Comparison of ENCODE assay signal across 29 cellular contexts in genomic region chr2:37224063-37224462, GRCh38. TPM values are rescaled to one million over a fixed set of nuclear protein-coding genes. Genes with fewer than 3 reads are reported as not detected.
DNase-seq lines count a peak whose midpoint lies in the region; ATAC-seq and TF ChIP-seq lines count a peak whose summit lies in the region.
"Had no signal": no experiment of that assay in that cellular context is flagged by ENCODE, and none has a peak within 500 bp of the region (broad histone marks: within the 10 kb centered on the region; RNA-seq: fewer than 3 reads in every experiment).

No MANE protein-coding gene starts in this region.

- no peak overlapping the region for H2AFZ ChIP-seq in GM23248

- in situ Hi-C loops in GM23248 (cut with MboI) = no loop called here

- H3K4me1 Mint-ChIP-seq in activated CD4-positive, alpha-beta T cell treated with anti-CD3 and anti-CD28 coated beads for 36 hours = peaks cover 66% of the 10 kb centered on the region

- H3K27ac ChIP-seq in GM23248 = no peak overlapping the region
- H3K27ac ChIP-seq: dorsolateral prefrontal cortex, epithelial cell of prostate, heart right ventricle, left lung, testis, vagina had no signal

- intact Hi-C loops in activated CD4-positive, alpha-beta T cell treated with anti-CD3 and anti-CD28 coated beads for 36 hours (cut with DNase I, micrococcal nuclease) = no loop called here

- peaks cover 5% of the 10 kb centered on the region; the same call in 1 of the 2 replicates for H4K20me1 ChIP-seq in GM23248 (ENCODE audit: insufficient read depth)

- H3K36me3 Mint-ChIP-seq in activated CD4-positive, alpha-beta T cell treated with anti-CD3 and anti-CD28 coated beads for 36 hours (ENCODE audit: low read depth) = peaks cover 78% of the 10 kb centered on the region

- TF ChIP-seq POLR2A in NB4 (IDR thresholded peaks at IDR 0.05; ENCODE audit: extremely low read depth, insufficient read length) = no peak

- H3K79me2 ChIP-seq in GM23248 (ENCODE audit: insufficient read depth) = peaks cover 71% of the 10 kb centered on the region

- 0 out of 2 replicates have a peak, but pooled peaks cover under 1% of the 10 kb centered on the region for H3K4me1 ChIP-seq in GM23248 (ENCODE audit: insufficient read depth)
- H3K4me1 ChIP-seq: testis had no signal

- H3K4me2 ChIP-seq in GM23248 (ENCODE audit: unreplicated experiment) = no peak overlapping the region
- H3K4me2 ChIP-seq: smooth muscle cell had no signal

- H3K27ac Mint-ChIP-seq in activated CD4-positive, alpha-beta T cell treated with anti-CD3 and anti-CD28 coated beads for 36 hours = no peak overlapping the region
- H3K27ac Mint-ChIP-seq: CD8-positive, alpha-beta T cell; mesothelial cell of epicardium had no signal

- no peak overlapping the region for H3K4me3 Mint-ChIP-seq in activated CD4-positive, alpha-beta T cell treated with anti-CD3 and anti-CD28 coated beads for 36 hours
- H3K4me3 Mint-ChIP-seq: CD8-positive, alpha-beta T cell; central memory CD8-positive, alpha-beta T cell; mesothelial cell of epicardium; natural killer cell had no signal

- no peaks in the 10 kb centered on the region for H3K9me3 ChIP-seq in GM23248 (ENCODE audit: low read depth)
- H3K9me3 ChIP-seq: heart right ventricle, left lung, testis, vagina had no signal

- H3F3A ChIP-seq in GM23248 (ENCODE audit: insufficient read depth) = peaks cover 8% of the 10 kb centered on the region; the same call in 1 of the 2 replicates

- peaks cover 49% of the 10 kb centered on the region for H3K36me3 ChIP-seq in GM23248 (ENCODE audit: low read depth)

- no peak for TF ChIP-seq CTCF in NB4 (IDR thresholded peaks at IDR 0.05; ENCODE audit: low read depth, low read length)

- H3K9me2 ChIP-seq in GM23248 (ENCODE audit: insufficient read depth) = no peaks in the 10 kb centered on the region

- H3K4me3 ChIP-seq in GM23248 = no peak overlapping the region
- H3K4me3 ChIP-seq in NB4 (ENCODE audit: low read depth, low read length) = peak overlapping the region; percentile 34
- H3K4me3 ChIP-seq: dorsolateral prefrontal cortex, heart right ventricle, left lung, smooth muscle cell, testis, vagina had no signal

- POLR2A ChIA-PET in activated CD4-positive, alpha-beta T cell treated with anti-CD3 and anti-CD28 coated beads for 36 hours (lab: Charles Lee) = no interaction called here

- 92 to 100% methylated on average over 1 of the region's 1 CpG for WGBS in GM23248 (ENCODE audit: low coverage in 1 of 2, low lambda C conversion rate in 2 of 2, missing lambda C conversion rate in 2 of 2), 2 experiments

- no peaks in the 10 kb centered on the region for H3K27me3 Mint-ChIP-seq in activated CD4-positive, alpha-beta T cell treated with anti-CD3 and anti-CD28 coated beads for 36 hours
- H3K27me3 Mint-ChIP-seq: central memory CD8-positive, alpha-beta T cell had no signal

- no peaks in the 10 kb centered on the region for H3K27me3 ChIP-seq in GM23248 (replicated peaks; ENCODE audit: insufficient read depth)
- H3K27me3 ChIP-seq: dorsolateral prefrontal cortex, heart right ventricle, left lung, testis, vagina had no signal

- peak; percentile 52 for ATAC-seq in esophagus mucosa
- no peak for ATAC-seq in activated CD4-positive, alpha-beta T cell treated with anti-CD3 and anti-CD28 coated beads for 36 hours
- ATAC-seq: activated T-cell treated with anti-CD3 and anti-CD28 coated beads, Interleukin-2, amount 50 U/mL, for 4 hours; CD8-positive, alpha-beta T cell; heart right ventricle; left lung; natural killer cell had no signal

- peak; percentile 9 for DNase-seq in GM23248
- no peak for DNase-seq in NB4 (ENCODE audit: low read depth)
- DNase-seq in activated CD4-positive, alpha-beta T cell treated with anti-CD3 and anti-CD28 coated beads for 36 hours = no peak
- no peak for DNase-seq in activated CD8-positive, alpha-beta memory T cell treated with anti-CD3 and anti-CD28 coated beads, Interleukin-2, amount 50 U/mL, for 4 hours
- DNase-seq: activated CD8-positive, alpha-beta memory T cell treated with anti-CD3 and anti-CD28 coated beads for 24 hours; activated naive CD4-positive, alpha-beta T cell treated with Interleukin-2 at 50 U/mL for 16 hours; activated T-cell treated with anti-CD3 and anti-CD28 coated beads, Interleukin-2, amount 50 U/mL, for 4 hours; CD8-positive, alpha-beta T cell; dorsolateral prefrontal cortex; GF-D8; heart right ventricle; left lung; MV-4-11; natural killer cell; NCI-H1694 treated with DMSO at 0.1 percent for 48 hours; NCI-H748 treated with DMSO at 0.1 percent for 48 hours; stimulated activated naive CD4-positive, alpha-beta T cell; SW 1271; testis had no signal

- CTCF ChIA-PET in activated CD4-positive, alpha-beta T cell treated with anti-CD3 and anti-CD28 coated beads for 36 hours (lab: Charles Lee) = interaction anchor here (0.6 kb wide), 2 partner anchors 15 to 167 kb away, joined by 4 read pairs; no protein-coding TSS in a partner anchor

- no peaks in the 10 kb centered on the region for H3K9me3 Mint-ChIP-seq in activated CD4-positive, alpha-beta T cell treated with anti-CD3 and anti-CD28 coated beads for 36 hours (ENCODE audit: low read depth)
- H3K9me3 Mint-ChIP-seq: activated T-cell treated with anti-CD3 and anti-CD28 coated beads, Interleukin-2, amount 50 U/mL, for 4 hours; CD8-positive, alpha-beta T cell; central memory CD8-positive, alpha-beta T cell; mesothelial cell of epicardium; natural killer cell had no signal

- no peak overlapping the region for H3K9ac ChIP-seq in GM23248

RNA-seq across cellular contexts. Expression of gene CEBPZ, which starts 7.3 kb away (rescaled TPM):
- 34.0 and 35.0 TPM in 2 replicates for total RNA-seq in GM23248 (2014; rRNA removed; shearing (Covaris generic))
- polyA plus RNA-seq in GM23248 (2016; fragmentation: Nextera tagmentation; extraction: Ambion mirVana) = 22.6 and 23.0 TPM in 2 replicates
- 30.8 TPM for total RNA-seq in esophagus mucosa
- total RNA-seq in activated CD4-positive, alpha-beta T cell treated with anti-CD3 and anti-CD28 coated beads for 36 hours = 100 to 1,000 TPM in 1 of 2 experiments, 10 to 100 TPM in 1; 81.8 to 107 TPM

RNA-seq across cellular contexts. Expression of gene NDUFAF7, which starts 7.4 kb away (rescaled TPM):
- 14.8 and 25.2 TPM in 2 replicates for total RNA-seq in GM23248 (2014; rRNA removed; shearing (Covaris generic))
- polyA plus RNA-seq in GM23248 (2016; fragmentation: Nextera tagmentation; extraction: Ambion mirVana) = 15.2 and 16.4 TPM in 2 replicates
- 6.9 TPM for total RNA-seq in esophagus mucosa
- 10 to 100 TPM; 20.8 to 22.9 TPM for total RNA-seq in activated CD4-positive, alpha-beta T cell treated with anti-CD3 and anti-CD28 coated beads for 36 hours

RNA-seq across cellular contexts. Expression of gene CEBPZOS, which starts 27.8 kb away (rescaled TPM):
- 13.2 and 19.0 TPM in 2 replicates for total RNA-seq in GM23248 (2014; rRNA removed; shearing (Covaris generic))
- polyA plus RNA-seq in GM23248 (2016; fragmentation: Nextera tagmentation; extraction: Ambion mirVana) = 37.7 and 39.9 TPM in 2 replicates
- total RNA-seq in esophagus mucosa = 23.6 TPM
- 10 to 100 TPM; 46.6 to 49.8 TPM for total RNA-seq in activated CD4-positive, alpha-beta T cell treated with anti-CD3 and anti-CD28 coated beads for 36 hours
- total RNA-seq: mesothelial cell of epicardium had no signal

RNA-seq across cellular contexts. Expression of gene SULT6B1, which starts 35.6 kb away (rescaled TPM):
- not detected in 2 replicates for total RNA-seq in GM23248 (2014; rRNA removed; shearing (Covaris generic))
- polyA plus RNA-seq in GM23248 (2016; fragmentation: Nextera tagmentation; extraction: Ambion mirVana) = not detected in 2 replicates
- not detected for total RNA-seq in esophagus mucosa
- not detected for total RNA-seq in activated CD4-positive, alpha-beta T cell treated with anti-CD3 and anti-CD28 coated beads for 36 hours
- total RNA-seq: activated T-cell treated with anti-CD3 and anti-CD28 coated beads, Interleukin-2, amount 50 U/mL, for 4 hours; astrocyte; CD8-positive, alpha-beta T cell; dorsolateral prefrontal cortex; fibroblast of villous mesenchyme; heart right ventricle; left lung; mesothelial cell of epicardium; natural killer cell; osteoblast; renal cortical epithelial cell; smooth muscle cell; vagina had no signal
- polyA plus RNA-seq: heart right ventricle, smooth muscle cell had no signal
